In the genomic region with DNA sequence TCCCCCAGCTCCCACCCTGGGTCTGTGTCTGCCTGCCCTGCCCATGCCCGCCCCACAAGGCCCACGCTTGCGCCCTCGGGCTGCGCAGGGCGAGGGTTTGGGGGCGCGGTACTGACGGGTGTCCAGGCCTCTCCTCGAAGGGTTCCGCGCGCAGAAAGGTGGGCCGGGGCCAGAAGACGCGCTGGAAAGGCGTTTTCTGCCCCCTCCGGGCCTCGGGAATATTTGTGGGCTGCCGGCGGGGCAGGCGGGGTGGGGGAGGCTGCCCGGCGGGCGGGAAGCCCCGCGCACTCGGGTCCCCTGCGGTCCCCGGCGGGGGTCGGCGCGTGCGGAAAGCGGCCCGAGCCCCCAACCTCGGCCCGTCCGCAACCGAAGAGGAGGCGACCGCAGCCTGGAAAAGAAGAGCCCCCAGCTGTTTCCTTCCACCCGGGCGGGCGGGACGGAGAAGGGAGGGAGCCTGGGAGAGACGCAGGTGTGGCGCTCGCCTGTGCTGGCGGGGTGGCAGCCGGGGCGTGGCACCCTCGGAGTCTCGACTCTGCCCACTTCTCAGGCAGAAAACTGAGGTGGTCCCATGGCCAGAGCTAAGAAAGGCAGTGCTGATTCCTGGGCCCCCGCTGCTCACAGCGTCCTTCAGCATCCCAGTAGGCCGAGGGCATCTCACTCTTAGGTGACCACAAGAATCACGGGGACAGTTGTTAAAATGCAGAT, we compare ENCODE assay signal across 11 cellular contexts. TPM values are rescaled to one million over a fixed set of nuclear protein-coding genes. Genes with fewer than 3 reads are reported as not detected.
DNase-seq lines count a peak whose midpoint lies in the region; ATAC-seq and TF ChIP-seq lines count a peak whose summit lies in the region.
"Had no signal": no experiment of that assay in that cellular context is flagged by ENCODE, and none has a peak within 500 bp of the region (broad histone marks: within the 10 kb centered on the region; RNA-seq: fewer than 3 reads in every experiment).

No MANE protein-coding gene starts in this region.

- ATAC-seq in mucosa of descending colon (peak; percentile 75), HG03460 (IDR thresholded peaks at IDR 0.05; ENCODE audit: unreplicated experiment) (no peak), GM19324 (IDR thresholded peaks at IDR 0.05; ENCODE audit: low FRiP score, unreplicated experiment) (no peak)
- ATAC-seq: gastrocnemius medialis, K562 had no signal

- intact Hi-C loops in left ventricle myocardium inferior (cut with micrococcal nuclease): no loop called here
- intact Hi-C loops in cardiac septum (cut with DNase I): no loop called here
- intact Hi-C loops in esophagus muscularis mucosa (cut with DNase I): no loop called here
- intact Hi-C loops in mucosa of descending colon (cut with DNase I, micrococcal nuclease): no loop called here

- no peak for TF ChIP-seq EP300 in esophagus muscularis mucosa (IDR thresholded peaks at IDR 0.05)

- H3K36me3 ChIP-seq in left ventricle myocardium inferior (no peaks in the 10 kb centered on the region), esophagus muscularis mucosa (no peaks in the 10 kb centered on the region), mucosa of descending colon (ENCODE audit: low read depth) (no peaks in the 10 kb centered on the region), Peyer's patch (no peaks in the 10 kb centered on the region)
- H3K36me3 ChIP-seq: gastrocnemius medialis, neutrophil had no signal

- H3K27me3 ChIP-seq in left ventricle myocardium inferior (ENCODE audit: low read depth): peaks cover 29% of the 10 kb centered on the region
- H3K27me3 ChIP-seq in esophagus muscularis mucosa: peaks cover 0 to 44% (median 10%) of the 10 kb centered on the region in 4 donors
- H3K27me3 ChIP-seq in Peyer's patch: peaks cover 0 to 8% of the 10 kb centered on the region in 2 donors

- WGBS in esophagus muscularis mucosa: 45% methylated on average over 14 of the region's 59 CpGs

- H3K9me3 ChIP-seq in left ventricle myocardium inferior (replicated peaks) (no peaks in the 10 kb centered on the region), esophagus muscularis mucosa (no peaks in the 10 kb centered on the region), mucosa of descending colon (no peaks in the 10 kb centered on the region), Peyer's patch (no peaks in the 10 kb centered on the region)
- H3K9me3 ChIP-seq: gastrocnemius medialis, neutrophil had no signal

- H3K4me3 ChIP-seq in left ventricle myocardium inferior (peak overlapping the region; percentile 51), esophagus muscularis mucosa (peak overlapping the region; percentile 9 to 28 (median 20)), mucosa of descending colon (no peak overlapping the region), Peyer's patch (peak overlapping the region in 2 of 4 donors; percentile 23 to 24)
- H3K4me3 ChIP-seq: K562 had no signal

- no peak for TF ChIP-seq CTCF in left ventricle myocardium inferior (IDR thresholded peaks at IDR 0.05; ENCODE audit: borderline replicate concordance)
- no peak for TF ChIP-seq CTCF in esophagus muscularis mucosa (IDR thresholded peaks at IDR 0.05)
- no peak for TF ChIP-seq CTCF in mucosa of descending colon (IDR thresholded peaks at IDR 0.05)
- no peak for TF ChIP-seq CTCF in Peyer's patch (IDR thresholded peaks at IDR 0.05)

- peaks cover 19% of the 10 kb centered on the region for H3K4me1 ChIP-seq in left ventricle myocardium inferior
- peaks cover 3 to 18% (median 9%) of the 10 kb centered on the region in 4 donors for H3K4me1 ChIP-seq in esophagus muscularis mucosa
- H3K4me1 ChIP-seq in mucosa of descending colon (ENCODE audit: low read depth): peaks cover 8% of the 10 kb centered on the region
- peaks cover 0 to 7% (median 0%) of the 10 kb centered on the region in 4 donors for H3K4me1 ChIP-seq in Peyer's patch
- H3K4me1 ChIP-seq: gastrocnemius medialis had no signal

- TF ChIP-seq POLR2A in esophagus muscularis mucosa (IDR thresholded peaks at IDR 0.05; ENCODE audit: low read depth) (no peak), Peyer's patch (IDR thresholded peaks at IDR 0.05) (no peak)

- DNase-seq in left ventricle myocardium inferior: no peak
- DNase-seq in cardiac septum (ENCODE audit: low spot score): no peak
- DNase-seq in esophagus muscularis mucosa (ENCODE audit: extremely low spot score): no peak
- DNase-seq in mucosa of descending colon: peak; percentile 43 to 68 (median 61)
- DNase-seq in Peyer's patch: no peak
- no peak for DNase-seq in HPDE6-E6E7 (ENCODE audit: extremely low spot score)
- DNase-seq: gastrocnemius medialis had no signal

- H3K27ac ChIP-seq in left ventricle myocardium inferior (replicated peaks): no peak overlapping the region
- H3K27ac ChIP-seq in esophagus muscularis mucosa (replicated peaks in 1 of 4): no peak overlapping the region
- no peak overlapping the region for H3K27ac ChIP-seq in Peyer's patch
- H3K27ac ChIP-seq: gastrocnemius medialis, neutrophil had no signal

RNA-seq across cellular contexts. Expression of a gene that starts 59.0 kb away (rescaled TPM):
- 20.5 TPM for total RNA-seq in left ventricle myocardium inferior
- 25.8 TPM for total RNA-seq in cardiac septum
- total RNA-seq in esophagus muscularis mucosa: 10 to 100 TPM; 20.7 to 28.8 (median 27.0) TPM
- total RNA-seq in mucosa of descending colon: 10 to 100 TPM; 33.5 to 48.1 (median 35.2) TPM
- 10 to 100 TPM; 21.9 to 42.1 (median 26.0) TPM for total RNA-seq in Peyer's patch

RNA-seq across cellular contexts. Expression of a gene that starts 59.2 kb away (rescaled TPM):
- total RNA-seq in left ventricle myocardium inferior: 1.8 TPM
- 0.97 TPM for total RNA-seq in cardiac septum
- total RNA-seq in esophagus muscularis mucosa: 1 to 10 TPM in 2 of 4 donors, under 1 TPM in 2; 0.50 to 1.6 (median 1.0) TPM
- 1 to 10 TPM; 3.3 to 4.7 (median 3.5) TPM for total RNA-seq in mucosa of descending colon
- total RNA-seq in Peyer's patch: 10 to 100 TPM in 1 of 4 donors, 1 to 10 TPM in 2, under 1 TPM in 1; 0.88 to 23.9 (median 3.3) TPM

Comparison
In these comparisons a context has a peak if more than half of its experiments do, and no peak if none do; other contexts are left out.
1. DNase-seq: peak in mucosa of descending colon (3 of 3); none in left ventricle myocardium inferior (single experiment), cardiac septum (single experiment), esophagus muscularis mucosa (single experiment), Peyer's patch (0 of 3) and HPDE6-E6E7 (single experiment).